Comparison of ENCODE assay signal across 28 cellular contexts in the genomic region with DNA sequence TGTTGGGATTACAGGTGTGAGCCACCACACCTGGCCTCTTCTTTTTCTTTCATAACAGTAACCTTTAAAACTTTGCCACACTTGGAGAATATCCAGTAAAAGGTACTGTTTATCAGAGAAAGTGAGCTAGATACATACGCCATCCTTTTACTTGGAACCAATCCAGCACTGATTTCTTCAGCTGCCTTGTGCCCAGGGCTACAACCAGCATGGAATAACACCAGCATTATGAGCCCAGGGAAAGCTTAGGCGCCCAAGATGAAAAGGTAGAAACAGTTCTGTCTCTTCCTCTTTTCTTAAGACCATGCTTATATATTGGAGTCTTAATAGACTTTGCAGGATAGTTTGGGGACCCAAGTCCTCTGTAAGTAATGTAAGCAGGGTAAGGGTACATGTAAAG. TPM values are rescaled to one million over a fixed set of nuclear protein-coding genes. Genes with fewer than 3 reads are reported as not detected.
"Had no signal": no experiment of that assay in that cellular context is flagged by ENCODE, and none has a peak within 500 bp of the region (broad histone marks: within the 10 kb centered on the region; RNA-seq: fewer than 3 reads in every experiment).

No MANE protein-coding gene starts in this region.

- H3K9me3 ChIP-seq: gastrocnemius medialis, mucosa of descending colon, right atrium auricular region, suprapubic skin, transverse colon had no signal

- DNase-seq: cerebellar nuclear complex; cortex of kidney; dorsolateral prefrontal cortex; effector CD4-positive, alpha-beta T cell; foreskin fibroblast; gastrocnemius medialis; head of caudate nucleus; mucosa of descending colon; naive B cell; stimulated activated CD4-positive, alpha-beta T cell treated with anti-CD3 and anti-CD28 coated beads, Interleukin-12 subunit alpha, Interleukin-12 subunit beta, amount 100 ng/mL, for 4 hours; stimulated activated CD4-positive, alpha-beta T cell treated with anti-CD3 and anti-CD28 coated beads, Interleukin-1b, Interleukin-23, amount 100 ng/mL, for 48 hours; stimulated activated CD4-positive, alpha-beta T cell treated with anti-CD3 and anti-CD28 coated beads, Interleukin-4, amount 100 ng/mL, for 4 hours; stimulated activated naive CD4-positive, alpha-beta T cell; stimulated activated naive CD8-positive, alpha-beta T cell treated with anti-CD3 and anti-CD28 coated beads, Interleukin-15, amount 100 ng/mL, for 72 hours; transverse colon had no signal

- H3K27ac ChIP-seq: dorsolateral prefrontal cortex, gastrocnemius medialis, parathyroid adenoma, right atrium auricular region, suprapubic skin, transverse colon had no signal

- H3K27me3 ChIP-seq: dorsolateral prefrontal cortex, gastrocnemius medialis, right atrium auricular region, suprapubic skin, transverse colon had no signal

- H3K4me1 ChIP-seq: parathyroid adenoma, right atrium auricular region had no signal

- H3K4me3 ChIP-seq: dorsolateral prefrontal cortex, gastrocnemius medialis, lung, mucosa of descending colon, right atrium auricular region, smooth muscle cell, suprapubic skin, transverse colon had no signal

- FAIRE-seq: keratinocyte had no signal

RNA-seq across cellular contexts. Expression of gene DNAJA4, which starts 26.7 kb away (rescaled TPM):
- total RNA-seq: neural crest cell had no signal

RNA-seq across cellular contexts. Expression of gene CRABP1, which starts 49.1 kb away (rescaled TPM):
- total RNA-seq: esophagus mucosa; gastrocnemius medialis; glomerular endothelial cell; liver; natural killer cell treated with Interleukin-12 subunit alpha and Interleukin-12 subunit beta and Interleukin-15 and Interleukin-18, amount 100 ng/mL, for 72 hours; osteoblast; right atrium auricular region had no signal

RNA-seq across cellular contexts. Expression of gene ACSBG1, which starts 56.7 kb away (rescaled TPM):
- total RNA-seq: esophagus mucosa, progenitor cell of endocrine pancreas, right atrium auricular region had no signal
